ENCODE assay signal across 8 cellular contexts in genomic region chr19:13841339-13842293, GRCh38. TPM values are rescaled to one million over a fixed set of nuclear protein-coding genes. Genes with fewer than 3 reads are reported as not detected.
DNase-seq lines count a peak whose midpoint lies in the region; ATAC-seq, FAIRE-seq and TF ChIP-seq lines count a peak whose summit lies in the region.

No MANE protein-coding gene starts in this region.

- BruUV-seq in Panc1 (replicated peaks; lab: Mats Ljungman, UMichigan), result TSS peak; percentile 81

- CTCF ChIA-PET in Panc1 (lab: Charles Lee), result no interaction called here

- FAIRE-seq in bronchial epithelial cell (lab: Jason Lieb, UNC), result no peak

- no peak for ATAC-seq in Panc1

- H3K36me3 ChIP-seq in Panc1 (ENCODE audit: control insufficient read depth, insufficient read depth, low read length) (peaks cover 8% of the 10 kb centered on the region), bronchial epithelial cell (ENCODE audit: control insufficient read depth, insufficient read depth, low read length) (peaks cover 31% of the 10 kb centered on the region), suprapubic skin (peaks cover 5% of the 10 kb centered on the region)

- 0% methylated on average over 14 of the region's 24 CpGs for WGBS in suprapubic skin

- TF ChIP-seq CTCF in Panc1 (IDR thresholded peaks at IDR 0.05), result no peak
- no peak for TF ChIP-seq CTCF in bronchial epithelial cell (IDR thresholded peaks at IDR 0.05; ENCODE audit: insufficient read depth, low read length, severe bottlenecking)
- TF ChIP-seq CTCF in suprapubic skin (IDR thresholded peaks at IDR 0.05), result no peak

- in situ Hi-C loops in Panc1 (cut with HindIII; ENCODE audit: low pct_unique_long_range_greater_than_20kb, low sequenced_read_pairs), result no loop called here

- DNase-seq in EL, result peak; percentile 52
- DNase-seq in Panc1 (ENCODE audit: low read depth, low spot score), result no peak
- no peak for DNase-seq in bronchial epithelial cell (ENCODE audit: low read depth)
- peak; percentile 88 to 89 for DNase-seq in suprapubic skin (ENCODE audit: low spot score in 2 of 2)
- no peak for DNase-seq in superior temporal gyrus (ENCODE audit: extremely low spot score)
- no peak for DNase-seq in GM19240 (ENCODE audit: insufficient read length, low spot score)
- no peak for DNase-seq in cerebellum (ENCODE audit: low spot score)

- H3K4me3 ChIP-seq in Panc1 (ENCODE audit: low read depth in 2 of 2, low read length in 2 of 2), result peak overlapping the region; percentile 81 to 91
- peak overlapping the region; percentile 96 for H3K4me3 ChIP-seq in bronchial epithelial cell (ENCODE audit: low read depth, low read length)
- H3K4me3 ChIP-seq in suprapubic skin, result peak overlapping the region; percentile 98

- H3K27me3 ChIP-seq in Panc1 (ENCODE audit: control insufficient read depth, insufficient read depth, low read length) (no peaks in the 10 kb centered on the region), bronchial epithelial cell (ENCODE audit: control insufficient read depth, insufficient read depth, low read length) (no peaks in the 10 kb centered on the region), layer of hippocampus (ENCODE audit: control insufficient read depth, insufficient read depth, low read length) (no peaks in the 10 kb centered on the region), suprapubic skin (no peaks in the 10 kb centered on the region)

- H3K9me3 ChIP-seq in Panc1 (ENCODE audit: control insufficient read depth, insufficient read depth, low read depth, low read length), result no peaks in the 10 kb centered on the region
- H3K9me3 ChIP-seq in suprapubic skin, result no peaks in the 10 kb centered on the region

- TF ChIP-seq EP300 in suprapubic skin (IDR thresholded peaks at IDR 0.05), result no peak

- intact Hi-C loops in Panc1 (cut with micrococcal nuclease; ENCODE audit: unreplicated experiment), result no loop called here

- H3K4me1 ChIP-seq in Panc1 (ENCODE audit: control insufficient read depth, insufficient read depth, low read length) (peaks cover 41% of the 10 kb centered on the region), suprapubic skin (peaks cover 72% of the 10 kb centered on the region)

- TF ChIP-seq POLR2A in suprapubic skin (IDR thresholded peaks at IDR 0.05), result peak; percentile 36 to 41

- peak overlapping the region; percentile 92 for H3K27ac ChIP-seq in Panc1 (ENCODE audit: low read length)
- peak overlapping the region; percentile 87 for H3K27ac ChIP-seq in layer of hippocampus (ENCODE audit: low read depth, low read length)
- peak overlapping the region; percentile 100 for H3K27ac ChIP-seq in suprapubic skin

- POLR2A ChIA-PET in Panc1 (lab: Charles Lee), result interaction anchor here (0.6 to 1.1 kb wide), 4 partner anchors 11 to 112 kb away, joined by 3 to 12 read pairs (median 4); no protein-coding TSS in a partner anchor

RNA-seq across cellular contexts. Expression of gene NANOS3, which starts 35.3 kb away (rescaled TPM):
- 0.33 TPM for total RNA-seq in Panc1 (2021; ENCODE audit: unreplicated experiment)
- polyA plus RNA-seq in Panc1 (2012; ENCODE audit: insufficient read length), result 0.71 TPM
- total RNA-seq in bronchial epithelial cell, result 0.53 TPM in 1 of 2 replicates, not detected in the other
- not detected for total RNA-seq in suprapubic skin
- total RNA-seq in cerebellum, result 2.9 TPM

RNA-seq across cellular contexts. Expression of gene ZSWIM4, which starts 46.4 kb away (rescaled TPM):
- total RNA-seq in Panc1 (2021; ENCODE audit: unreplicated experiment) (8.7 TPM), bronchial epithelial cell (3.2 and 5.1 TPM in 2 replicates), suprapubic skin (10 to 100 TPM; 11.4 to 19.5 (median 16.3) TPM), cerebellum (13.6 TPM)
- polyA plus RNA-seq in Panc1 (2012; ENCODE audit: insufficient read length), result 11.3 TPM

Comparison
In these comparisons a context has a peak if more than half of its experiments do, and no peak if none do; other contexts are left out.
1. DNase-seq: peak in EL (single experiment) and suprapubic skin (2 of 2); none in Panc1 (single experiment), bronchial epithelial cell (single experiment), superior temporal gyrus (single experiment), GM19240 (single experiment) and cerebellum (single experiment).
2. Peak in every context shown above with its lines, with median percentiles within 50 percentile points of each other: H3K27ac ChIP-seq and H3K4me3 ChIP-seq.